Comparison of ENCODE assay signal across 20 cellular contexts in genomic region chr18:22800551-22800951, GRCh38.
DNase-seq lines count a peak whose midpoint lies in the region; ATAC-seq, FAIRE-seq and TF ChIP-seq lines count a peak whose summit lies in the region.
"Had no signal": no experiment of that assay in that cellular context is flagged by ENCODE, and none has a peak within 500 bp of the region (broad histone marks: within the 10 kb centered on the region; RNA-seq: fewer than 3 reads in every experiment).

No MANE protein-coding gene starts in this region.

- ATAC-seq in GM21619 (IDR thresholded peaks at IDR 0.05; ENCODE audit: unreplicated experiment): no peak
- ATAC-seq: body of pancreas, T-helper 17 cell had no signal

- no peak for DNase-seq in H1 (ENCODE audit: low read depth in 1 of 2, low spot score in 2 of 2)
- DNase-seq in kidney: peak; percentile 71
- no peak for DNase-seq in GM03348 (ENCODE audit: low spot score)
- no peak for DNase-seq in effector CD8-positive, alpha-beta T cell (lab: John Stamatoyannopoulos, UW)
- no peak for DNase-seq in medulla oblongata (ENCODE audit: extremely low spot score)
- DNase-seq: activated CD4-positive, CD25-positive, alpha-beta regulatory T cell; activated gamma-delta T cell treated with Interleukin-2 at 50 U/mL for 16 hours; body of pancreas; DMS153; effector CD4-positive, alpha-beta T cell; foreskin melanocyte; stimulated activated naive CD4-positive, alpha-beta T cell treated with Interleukin-2 at 50 U/mL for 16 hours; T-helper 17 cell had no signal

- TF ChIP-seq POLR2A in H1 (IDR thresholded peaks at IDR 0.05; ENCODE audit: control extremely low read depth in 1 of 2, low read depth in 2 of 2, low read length in 2 of 2): no peak

- no peak overlapping the region for H2BK20ac ChIP-seq in H1 (ENCODE audit: low read length)

- H3K56ac ChIP-seq in H1 (replicated peaks; ENCODE audit: insufficient read length, low read depth, low read length): no peak overlapping the region

- no peak overlapping the region for H2BK5ac ChIP-seq in H1 (ENCODE audit: low read depth, low read length)

- intact Hi-C loops in kidney (cut with DNase I): no loop called here

- H3K4me2 ChIP-seq in H1 (ENCODE audit: insufficient read depth in 1 of 2, low read depth in 2 of 2, low read length in 2 of 2): no peak overlapping the region

- H3K23me2 ChIP-seq in H1 (ENCODE audit: low read depth, low read length): 0 out of 2 replicates have a peak, but pooled peaks cover 2% of the 10 kb centered on the region

- no peak overlapping the region for H3K4ac ChIP-seq in H1 (replicated peaks; ENCODE audit: insufficient read length, low read depth, low read length)

- TF ChIP-seq CTCF in H1 (IDR thresholded peaks at IDR 0.05; ENCODE audit: control extremely low read depth in 1 of 3, insufficient read depth in 1 of 3, low read depth in 1 of 3, low read length in 3 of 3) (no peak), kidney (IDR thresholded peaks at IDR 0.05; ENCODE audit: borderline replicate concordance, extremely low read depth, insufficient read depth) (no peak)

- no peak overlapping the region for H2BK15ac ChIP-seq in H1 (ENCODE audit: low read length)

- no peak overlapping the region for H4K8ac ChIP-seq in H1 (ENCODE audit: extremely low read depth, insufficient read depth, low read length)

- H3K18ac ChIP-seq in H1 (ENCODE audit: extremely low read depth, low read length): no peak overlapping the region

- no peak overlapping the region for H3K23ac ChIP-seq in H1 (ENCODE audit: insufficient read length)

- no peak for FAIRE-seq in H1 (lab: Jason Lieb, UNC)
- no peak for FAIRE-seq in kidney (lab: Jason Lieb, UNC)
- FAIRE-seq: GM18507, HTR-8/SVneo had no signal

- no peaks in the 10 kb centered on the region for H3K79me1 ChIP-seq in H1 (ENCODE audit: low read depth, low read length)

- no peaks in the 10 kb centered on the region for H3K79me2 ChIP-seq in H1 (ENCODE audit: control insufficient read depth in 1 of 2, insufficient read depth in 2 of 2, low read length in 2 of 2)

- no peaks in the 10 kb centered on the region for H4K20me1 ChIP-seq in H1 (replicated peaks in 1 of 2; ENCODE audit: control insufficient read depth in 1 of 2, insufficient read depth in 2 of 2, low read length in 2 of 2)

- H4K91ac ChIP-seq in H1 (replicated peaks; ENCODE audit: insufficient read length, low read length): no peak overlapping the region

- H3K4me3 ChIP-seq in H1 (ENCODE audit: extremely low read depth in 1 of 4, insufficient read depth in 2 of 4, low read depth in 3 of 4, low read length in 4 of 4): no peak overlapping the region
- H3K4me3 ChIP-seq in kidney (ENCODE audit: low read length in 2 of 2): no peak overlapping the region
- peak overlapping the region in 2 of 5 donors; percentile 12 to 25 for H3K4me3 ChIP-seq in subcutaneous abdominal adipose tissue (ENCODE audit: low read depth in 1 of 5, low read length in 5 of 5)
- H3K4me3 ChIP-seq: body of pancreas, skin epidermis had no signal

- TF ChIP-seq RAD21 in Ishikawa (IDR thresholded peaks at IDR 0.05; ENCODE audit: low read depth) (no peak), H1 (IDR thresholded peaks at IDR 0.05 in 1 of 2, conservative IDR thresholded peaks at IDR 0.05 in 1 of 2; ENCODE audit: low read depth in 2 of 2, low read length in 2 of 2) (no peak)

- no peaks in the 10 kb centered on the region; a peak in 1 of 7 replicates for H3K4me1 ChIP-seq in H1 (replicated peaks in 1 of 4; ENCODE audit: control insufficient read depth in 3 of 4, insufficient read depth in 4 of 4, low read length in 3 of 4)
- peaks cover 0 to 3% of the 10 kb centered on the region in 2 donors for H3K4me1 ChIP-seq in kidney (ENCODE audit: control insufficient read depth in 1 of 2, insufficient read depth in 1 of 2, low read depth in 1 of 2, low read length in 2 of 2)
- peaks cover 5 to 14% (median 12%) of the 10 kb centered on the region in 5 donors for H3K4me1 ChIP-seq in subcutaneous abdominal adipose tissue (ENCODE audit: control insufficient read depth in 5 of 5, insufficient read depth in 5 of 5, low read length in 5 of 5)
- H3K4me1 ChIP-seq: body of pancreas had no signal

- H3K14ac ChIP-seq in H1 (ENCODE audit: insufficient read length): no peak overlapping the region

- no peaks in the 10 kb centered on the region for H3K27me3 ChIP-seq in H1 (replicated peaks in 1 of 4; ENCODE audit: control insufficient read depth in 3 of 4, extremely low read depth in 1 of 4, insufficient read depth in 3 of 4, low read length in 3 of 4)
- no peaks in the 10 kb centered on the region for H3K27me3 ChIP-seq in subcutaneous abdominal adipose tissue (ENCODE audit: control insufficient read depth in 5 of 5, insufficient read depth in 4 of 5, low read length in 5 of 5)
- H3K27me3 ChIP-seq: body of pancreas, neutrophil had no signal

- no peak overlapping the region for H3K27ac ChIP-seq in H1 (ENCODE audit: low read depth, low read length)
- H3K27ac ChIP-seq in kidney (ENCODE audit: low read depth in 2 of 2, low read length in 2 of 2): no peak overlapping the region
- peak overlapping the region; percentile 80 for H3K27ac ChIP-seq in subcutaneous abdominal adipose tissue (ENCODE audit: low read depth, low read length)
- H3K27ac ChIP-seq: body of pancreas, neutrophil had no signal

- no peak overlapping the region for H3K9ac ChIP-seq in H1 (replicated peaks in 1 of 4; ENCODE audit: extremely low read depth in 1 of 4, low read depth in 3 of 4, low read length in 3 of 4)
- H3K9ac ChIP-seq in kidney (ENCODE audit: low read length in 2 of 2): no peak overlapping the region
- H3K9ac ChIP-seq in subcutaneous abdominal adipose tissue (ENCODE audit: low read length in 5 of 5): peak overlapping the region in 1 of 5 donors; percentile 28

- H2BK120ac ChIP-seq in H1 (replicated peaks; ENCODE audit: low read depth, low read length): no peak overlapping the region

- no peak overlapping the region for H4K5ac ChIP-seq in H1 (ENCODE audit: insufficient read length, low read depth, low read length)

- H2BK12ac ChIP-seq in H1 (ENCODE audit: low read depth, low read length): no peak overlapping the region

- H3K36me3 ChIP-seq in H1 (ENCODE audit: control insufficient read depth in 2 of 4, insufficient read depth in 4 of 4, low read length in 3 of 4) (no peaks in the 10 kb centered on the region), kidney (ENCODE audit: control insufficient read depth in 1 of 2, insufficient read depth in 2 of 2, low read length in 2 of 2) (no peaks in the 10 kb centered on the region), subcutaneous abdominal adipose tissue (ENCODE audit: control insufficient read depth in 5 of 5, insufficient read depth in 5 of 5, low read length in 5 of 5) (no peaks in the 10 kb centered on the region)
- H3K36me3 ChIP-seq: neutrophil had no signal

- 92% methylated on average over 7 of the region's 7 CpGs; no CpG with 5 or more reads in 1 of the 2 experiments for WGBS in H1 (ENCODE audit: extremely low coverage in 1 of 2, insufficient coverage in 1 of 2, insufficient read length in 1 of 2, insufficient replicate concordance in 2 of 2, low coverage in 1 of 2, low lambda C conversion rate in 2 of 2, missing lambda C conversion rate in 1 of 2), 2 experiments

- POLR2A ChIA-PET in H1 (lab: Charles Lee; ENCODE audit: partially characterized antibody): no interaction called here

- no peak overlapping the region for H2AFZ ChIP-seq in H1 (ENCODE audit: low read length)

- H2AK5ac ChIP-seq in H1 (ENCODE audit: low read depth, low read length): no peak overlapping the region

- H3K9me3 ChIP-seq in H1 (ENCODE audit: insufficient read depth in 2 of 2, low read depth in 1 of 2, low read length in 1 of 2): no peaks in the 10 kb centered on the region
- H3K9me3 ChIP-seq in kidney (ENCODE audit: control insufficient read depth in 1 of 2, low read length in 2 of 2): no peaks in the 10 kb centered on the region
- H3K9me3 ChIP-seq in subcutaneous abdominal adipose tissue (ENCODE audit: control insufficient read depth in 5 of 5, low read length in 5 of 5): no peaks in the 10 kb centered on the region
- H3K9me3 ChIP-seq: body of pancreas, neutrophil had no signal

- no peak for TF ChIP-seq EP300 in Ishikawa (IDR thresholded peaks at IDR 0.05; ENCODE audit: borderline replicate concordance)
- no peak for TF ChIP-seq EP300 in H1 (IDR thresholded peaks at IDR 0.05; ENCODE audit: borderline replicate concordance in 1 of 2, low read depth in 2 of 2, low read length in 2 of 2)

- CTCF ChIA-PET in H1 (lab: Charles Lee; ENCODE audit: partially characterized antibody): interaction anchor here (0.7 to 3.6 kb wide), 7 partner anchors 13 to 231 kb away, joined by 3 to 17 read pairs (median 3); no protein-coding TSS in a partner anchor

TF ChIP-seq in Ishikawa, 13 proteins besides CTCF, POLR2A, EP300 and RAD21:
- TF ChIP-seq TEAD4 (IDR thresholded peaks at IDR 0.05) (no peak), CEBPB (IDR thresholded peaks at IDR 0.05) (peak; percentile 93), ZBTB7A (IDR thresholded peaks at IDR 0.05; ENCODE audit: low read depth) (no peak)
TF ChIP-seq in Ishikawa: peak in this region for 1.

TF ChIP-seq in H1, 55 proteins besides CTCF, POLR2A, EP300 and RAD21:
- no peak for TF ChIP-seq SUZ12 (IDR thresholded peaks at IDR 0.05; ENCODE audit: low read length)
- TF ChIP-seq CEBPB (IDR thresholded peaks at IDR 0.05; ENCODE audit: low read depth, low read length): peak; percentile 87
